8 cellular contexts compared by ENCODE assay signal in genomic region chr19:4089400-4089908, GRCh38. TPM values are rescaled to one million over a fixed set of nuclear protein-coding genes. Genes with fewer than 3 reads are reported as not detected.
DNase-seq lines count a peak whose midpoint lies in the region; ATAC-seq, FAIRE-seq and TF ChIP-seq lines count a peak whose summit lies in the region.

No MANE protein-coding gene starts in this region.

- peaks cover 32% of the 10 kb centered on the region for H3K4me1 Mint-ChIP-seq in central memory CD8-positive, alpha-beta T cell

- H3K27ac ChIP-seq in Peyer's patch: peak overlapping the region; percentile 60 to 66 (median 64)

- H3K9me3 Mint-ChIP-seq in central memory CD8-positive, alpha-beta T cell: no peaks in the 10 kb centered on the region

- H3K4me1 ChIP-seq in Peyer's patch: peaks cover 3 to 25% (median 6%) of the 10 kb centered on the region in 4 donors

- H3K27me3 Mint-ChIP-seq in central memory CD8-positive, alpha-beta T cell: no peaks in the 10 kb centered on the region

- peak; percentile 41 for ATAC-seq in GM18870 (IDR thresholded peaks at IDR 0.05; ENCODE audit: unreplicated experiment)
- ATAC-seq in central memory CD8-positive, alpha-beta T cell (replicated peaks; ENCODE audit: extremely low read depth, poor library complexity, severe bottlenecking): peak; percentile 35

- peaks cover 0 to 48% (median 0%) of the 10 kb centered on the region in 3 donors for H3K36me3 ChIP-seq in Peyer's patch

- H3K4me3 Mint-ChIP-seq in central memory CD8-positive, alpha-beta T cell: peak overlapping the region; percentile 68

- TF ChIP-seq CTCF in Peyer's patch (IDR thresholded peaks at IDR 0.05): no peak

- peak in 2 of 3 donors; percentile 38 to 67 for DNase-seq in Peyer's patch
- DNase-seq in central memory CD8-positive, alpha-beta T cell (ENCODE audit: low spot score in 2 of 2): peak; percentile 37 to 49
- DNase-seq in stimulated activated CD4-positive, alpha-beta T cell treated with anti-CD3 and anti-CD28 coated beads, Interleukin-2, amount 100 ng/mL, for 24 hours: peak; percentile 49 to 60
- no peak for DNase-seq in NCI-H526 treated with DMSO at 0.1 percent for 48 hours (lab: John Stamatoyannopoulos, UW)
- DNase-seq in mesenteric fat pad (ENCODE audit: low spot score): no peak
- DNase-seq in iPS-NIHi7 (ENCODE audit: extremely low spot score): no peak
- no peak for DNase-seq in RCC 7860 (ENCODE audit: low spot score)

- H3K27ac Mint-ChIP-seq in central memory CD8-positive, alpha-beta T cell (ENCODE audit: low read depth): peak overlapping the region; percentile 90

- no peaks in the 10 kb centered on the region for H3K27me3 ChIP-seq in Peyer's patch

- no peak for FAIRE-seq in RCC 7860 (lab: Jason Lieb, UNC)

- H3K4me3 ChIP-seq in Peyer's patch: peak overlapping the region in 1 of 4 donors; percentile 22

- no peaks in the 10 kb centered on the region for H3K9me3 ChIP-seq in Peyer's patch

- TF ChIP-seq POLR2A in Peyer's patch (IDR thresholded peaks at IDR 0.05): no peak

- peaks cover 15% of the 10 kb centered on the region for H3K36me3 Mint-ChIP-seq in central memory CD8-positive, alpha-beta T cell (ENCODE audit: insufficient read depth)

RNA-seq across cellular contexts. Expression of gene ZBTB7A, which starts 22.8 kb away (rescaled TPM):
- total RNA-seq in Peyer's patch (100 to 1,000 TPM in 2 of 4 donors, 10 to 100 TPM in 2; 74.3 to 149 (median 96.1) TPM), mesenteric fat pad (51.2 TPM)

RNA-seq across cellular contexts. Expression of gene MAP2K2, which starts 34.5 kb away (rescaled TPM):
- total RNA-seq in Peyer's patch (100 to 1,000 TPM; 168 to 283 (median 220) TPM), mesenteric fat pad (110 TPM)

Comparison
In these comparisons a context has a peak if more than half of its experiments do, and no peak if none do; other contexts are left out.
1. DNase-seq: peak in Peyer's patch (2 of 3), central memory CD8-positive, alpha-beta T cell (2 of 2) and stimulated activated CD4-positive, alpha-beta T cell treated with anti-CD3 and anti-CD28 coated beads, Interleukin-2, amount 100 ng/mL, for 24 hours (2 of 2); none in NCI-H526 treated with DMSO at 0.1 percent for 48 hours (single experiment), mesenteric fat pad (single experiment), iPS-NIHi7 (single experiment) and RCC 7860 (single experiment).